Comparison of ENCODE assay signal across 20 cellular contexts in the genomic region with DNA sequence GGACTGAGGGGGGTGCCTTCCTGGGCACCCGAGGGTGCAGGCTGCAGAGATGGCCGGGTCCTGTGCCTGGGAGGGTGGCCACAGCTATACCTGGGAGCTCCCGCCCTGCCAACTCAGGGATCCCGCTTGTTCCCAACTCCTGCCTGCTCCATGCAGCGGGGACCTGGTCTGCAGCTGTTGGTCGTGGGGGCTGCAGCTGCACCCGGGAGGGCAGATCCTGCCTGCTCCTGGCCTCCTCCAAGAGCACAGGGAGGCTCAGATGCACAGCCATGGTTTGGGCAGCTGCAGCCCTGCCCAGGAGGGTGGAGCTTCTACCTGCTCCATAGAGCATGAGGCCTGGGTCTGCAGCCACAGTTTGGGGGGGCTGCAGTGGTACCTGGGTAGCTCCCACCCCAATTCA. TPM values are rescaled to one million over a fixed set of nuclear protein-coding genes. Genes with fewer than 3 reads are reported as not detected.
A peak's percentile ranks its signal among the peaks of the same experiment; 100 is the strongest.
DNase-seq lines count a peak whose midpoint lies in the region; ATAC-seq and TF ChIP-seq lines count a peak whose summit lies in the region.
"Had no signal": no experiment of that assay in that cellular context is flagged by ENCODE, and none has a peak within 500 bp of the region (broad histone marks: within the 10 kb centered on the region; RNA-seq: fewer than 3 reads in every experiment).

No MANE protein-coding gene starts in this region.

- no peak overlapping the region for H3K4me2 ChIP-seq in neural progenitor cell
- H3K4me2 ChIP-seq: A549 had no signal

- intact Hi-C loops in activated CD4-positive, alpha-beta T cell treated with anti-CD3 and anti-CD28 coated beads, Interleukin-2, amount 10 ng/mL, durations not matched to agents 24 days and 14 days (cut with micrococcal nuclease), result no loop called here

- peaks cover 4% of the 10 kb centered on the region for H3K4me1 Mint-ChIP-seq in activated CD4-positive, alpha-beta T cell treated with anti-CD3 and anti-CD28 coated beads, Interleukin-2, amount 10 ng/mL, durations not matched to agents 24 days and 14 days
- H3K4me1 Mint-ChIP-seq in neural progenitor cell, result no peaks in the 10 kb centered on the region
- H3K4me1 Mint-ChIP-seq in stimulated activated effector memory CD8-positive, alpha-beta T cell treated with anti-CD3 and anti-CD28 coated beads, Interleukin-12 subunit alpha, Interleukin-12 subunit beta, amount 100 ng/mL, for 72 hours, result no peaks in the 10 kb centered on the region
- no peaks in the 10 kb centered on the region for H3K4me1 Mint-ChIP-seq in WTC11
- H3K4me1 Mint-ChIP-seq in activated CD4-positive, alpha-beta memory T cell treated with anti-CD3 and anti-CD28 coated beads, Interleukin-2, amount 10 ng/mL, durations not matched to agents 7 days and 5 days, result no peaks in the 10 kb centered on the region

- CTCF ChIA-PET in HEK293 (lab: Yijun Ruan, JAX), result interaction anchor here (2.5 kb wide), 1 partner anchor 13 kb away, joined by 9 read pairs; a partner anchor contains a TSS
- CTCF ChIA-PET in WTC11 (lab: Charles Lee), result interaction anchor here (1.1 to 2.7 kb wide), 2 partner anchors 13 to 135 kb away, joined by 3 to 18 read pairs; a partner anchor contains a TSS
- CTCF ChIA-PET in activated CD4-positive, alpha-beta memory T cell treated with anti-CD3 and anti-CD28 coated beads, Interleukin-2, amount 10 ng/mL, durations not matched to agents 7 days and 5 days (lab: Charles Lee), result interaction anchor here (1.1 kb wide), 1 partner anchor 13 kb away, joined by 3 read pairs; no protein-coding TSS in a partner anchor

- H3K27me3 Mint-ChIP-seq in activated CD4-positive, alpha-beta T cell treated with anti-CD3 and anti-CD28 coated beads, Interleukin-2, amount 10 ng/mL, durations not matched to agents 24 days and 14 days, result peaks cover 2% of the 10 kb centered on the region
- H3K27me3 Mint-ChIP-seq in neural progenitor cell (ENCODE audit: insufficient read depth, low read depth), result peaks cover 7% of the 10 kb centered on the region
- H3K27me3 Mint-ChIP-seq in WTC11 (ENCODE audit: low read depth), result no peaks in the 10 kb centered on the region; the same call in 1 of the 2 replicates
- no peaks in the 10 kb centered on the region for H3K27me3 Mint-ChIP-seq in activated CD4-positive, alpha-beta memory T cell treated with anti-CD3 and anti-CD28 coated beads, Interleukin-2, amount 10 ng/mL, durations not matched to agents 7 days and 5 days
- H3K27me3 Mint-ChIP-seq: CD4-positive, alpha-beta T cell had no signal

- H3K4me1 ChIP-seq in HEK293 (ENCODE audit: control insufficient read depth, insufficient read depth, low read length), result no peaks in the 10 kb centered on the region
- no peaks in the 10 kb centered on the region for H3K4me1 ChIP-seq in neural progenitor cell
- H3K4me1 ChIP-seq: A549, Caco-2 had no signal

- H3K27me3 ChIP-seq in neural progenitor cell, result no peaks in the 10 kb centered on the region

- ATAC-seq in stimulated activated effector memory CD8-positive, alpha-beta T cell treated with anti-CD3 and anti-CD28 coated beads, Interleukin-12 subunit alpha, Interleukin-12 subunit beta, amount 100 ng/mL, for 72 hours, result peak; percentile 24
- no peak for ATAC-seq in HG02759 (IDR thresholded peaks at IDR 0.05; ENCODE audit: unreplicated experiment)
- no peak for ATAC-seq in WTC11
- ATAC-seq: A549, HCT116 had no signal

- H2AFZ ChIP-seq in neural progenitor cell (replicated peaks), result no peak overlapping the region

- POLR2A ChIA-PET in HEK293 (lab: Yijun Ruan, JAX), result interaction anchor here (1.4 kb wide), 1 partner anchor 13 kb away, joined by 4 read pairs; a partner anchor contains a TSS
- POLR2A ChIA-PET in WTC11 (lab: Charles Lee), result no interaction called here
- POLR2A ChIA-PET in activated CD4-positive, alpha-beta memory T cell treated with anti-CD3 and anti-CD28 coated beads, Interleukin-2, amount 10 ng/mL, durations not matched to agents 7 days and 5 days (lab: Charles Lee), result no interaction called here

- H3K27ac ChIP-seq in HEK293 (ENCODE audit: extremely low read depth, low read depth, low read length) (no peak overlapping the region), neural progenitor cell (no peak overlapping the region)
- H3K27ac ChIP-seq: 22Rv1, A549, C4-2B had no signal

- H3K9me3 Mint-ChIP-seq in activated CD4-positive, alpha-beta T cell treated with anti-CD3 and anti-CD28 coated beads, Interleukin-2, amount 10 ng/mL, durations not matched to agents 24 days and 14 days, result no peaks in the 10 kb centered on the region
- H3K9me3 Mint-ChIP-seq in neural progenitor cell (peaks cover 9% of the 10 kb centered on the region), WTC11 (peaks cover 11% of the 10 kb centered on the region)
- no peaks in the 10 kb centered on the region for H3K9me3 Mint-ChIP-seq in stimulated activated effector memory CD8-positive, alpha-beta T cell treated with anti-CD3 and anti-CD28 coated beads, Interleukin-12 subunit alpha, Interleukin-12 subunit beta, amount 100 ng/mL, for 72 hours
- no peaks in the 10 kb centered on the region for H3K9me3 Mint-ChIP-seq in activated CD4-positive, alpha-beta memory T cell treated with anti-CD3 and anti-CD28 coated beads, Interleukin-2, amount 10 ng/mL, durations not matched to agents 7 days and 5 days
- H3K9me3 Mint-ChIP-seq: CD4-positive, alpha-beta T cell had no signal

- no peaks in the 10 kb centered on the region for H4K20me1 ChIP-seq in neural progenitor cell (ENCODE audit: low read depth)

- no peak overlapping the region for H3K9ac ChIP-seq in neural progenitor cell

- no peaks in the 10 kb centered on the region for H3K79me2 ChIP-seq in neural progenitor cell (ENCODE audit: low read depth)

- H3K36me3 ChIP-seq in HEK293 (ENCODE audit: control insufficient read depth in 2 of 2, insufficient read depth in 1 of 2, low read length in 2 of 2), result no peaks in the 10 kb centered on the region
- no peaks in the 10 kb centered on the region for H3K36me3 ChIP-seq in neural progenitor cell

- H3K4me3 ChIP-seq in HEK293 (ENCODE audit: low read depth, low read length) (no peak overlapping the region), neural progenitor cell (no peak overlapping the region)
- H3K4me3 ChIP-seq: A549 had no signal

- H3K4me3 Mint-ChIP-seq in activated CD4-positive, alpha-beta T cell treated with anti-CD3 and anti-CD28 coated beads, Interleukin-2, amount 10 ng/mL, durations not matched to agents 24 days and 14 days, result no peak overlapping the region
- H3K4me3 Mint-ChIP-seq in neural progenitor cell (peak overlapping the region; percentile 33), WTC11 (no peak overlapping the region)
- no peak overlapping the region for H3K4me3 Mint-ChIP-seq in stimulated activated effector memory CD8-positive, alpha-beta T cell treated with anti-CD3 and anti-CD28 coated beads, Interleukin-12 subunit alpha, Interleukin-12 subunit beta, amount 100 ng/mL, for 72 hours
- no peak overlapping the region for H3K4me3 Mint-ChIP-seq in activated CD4-positive, alpha-beta memory T cell treated with anti-CD3 and anti-CD28 coated beads, Interleukin-2, amount 10 ng/mL, durations not matched to agents 7 days and 5 days
- H3K4me3 Mint-ChIP-seq: CD4-positive, alpha-beta T cell had no signal

- no peak overlapping the region for H3K27ac Mint-ChIP-seq in activated CD4-positive, alpha-beta T cell treated with anti-CD3 and anti-CD28 coated beads, Interleukin-2, amount 10 ng/mL, durations not matched to agents 24 days and 14 days
- H3K27ac Mint-ChIP-seq in neural progenitor cell, result no peak overlapping the region
- H3K27ac Mint-ChIP-seq in stimulated activated effector memory CD8-positive, alpha-beta T cell treated with anti-CD3 and anti-CD28 coated beads, Interleukin-12 subunit alpha, Interleukin-12 subunit beta, amount 100 ng/mL, for 72 hours, result no peak overlapping the region
- no peak overlapping the region for H3K27ac Mint-ChIP-seq in WTC11
- no peak overlapping the region for H3K27ac Mint-ChIP-seq in activated CD4-positive, alpha-beta memory T cell treated with anti-CD3 and anti-CD28 coated beads, Interleukin-2, amount 10 ng/mL, durations not matched to agents 7 days and 5 days
- H3K27ac Mint-ChIP-seq: CD4-positive, alpha-beta T cell had no signal

- H3K9me3 ChIP-seq in HEK293 (ENCODE audit: control insufficient read depth, insufficient read depth, low read depth, low read length), result no peaks in the 10 kb centered on the region
- no peaks in the 10 kb centered on the region for H3K9me3 ChIP-seq in neural progenitor cell (ENCODE audit: low read depth)
- H3K9me3 ChIP-seq: A549 had no signal

- H3F3A ChIP-seq in neural progenitor cell (ENCODE audit: low read depth), result no peaks in the 10 kb centered on the region

- peak; percentile 45 for DNase-seq in activated CD4-positive, alpha-beta T cell treated with anti-CD3 and anti-CD28 coated beads, Interleukin-2, amount 10 ng/mL, durations not matched to agents 24 days and 14 days
- no peak for DNase-seq in activated CD4-positive, alpha-beta T cell treated with anti-CD3 and anti-CD28 coated beads for 4 hours
- DNase-seq in neural progenitor cell (ENCODE audit: low spot score) (no peak), WTC11 (ENCODE audit: low spot score) (no peak)
- peak in 1 of 2 donors; percentile 23 for DNase-seq in stimulated activated effector memory CD8-positive, alpha-beta T cell treated with anti-CD3 and anti-CD28 coated beads, Interleukin-12 subunit alpha, Interleukin-12 subunit beta, amount 100 ng/mL, for 72 hours (ENCODE audit: low spot score in 2 of 2)
- no peak for DNase-seq in activated CD4-positive, alpha-beta memory T cell treated with anti-CD3 and anti-CD28 coated beads, Interleukin-2, amount 10 ng/mL, durations not matched to agents 7 days and 5 days
- DNase-seq: AML-193; Caco-2; CD4-positive, alpha-beta T cell; DMS79; GDM1; GOT3; H7 had no signal

- peaks cover 2% of the 10 kb centered on the region for H3K36me3 Mint-ChIP-seq in activated CD4-positive, alpha-beta T cell treated with anti-CD3 and anti-CD28 coated beads, Interleukin-2, amount 10 ng/mL, durations not matched to agents 24 days and 14 days (ENCODE audit: low read depth)
- H3K36me3 Mint-ChIP-seq in neural progenitor cell, result no peaks in the 10 kb centered on the region
- H3K36me3 Mint-ChIP-seq in stimulated activated effector memory CD8-positive, alpha-beta T cell treated with anti-CD3 and anti-CD28 coated beads, Interleukin-12 subunit alpha, Interleukin-12 subunit beta, amount 100 ng/mL, for 72 hours, result no peaks in the 10 kb centered on the region
- peaks cover 6% of the 10 kb centered on the region; the same call in 1 of the 2 replicates for H3K36me3 Mint-ChIP-seq in WTC11
- no peaks in the 10 kb centered on the region for H3K36me3 Mint-ChIP-seq in activated CD4-positive, alpha-beta memory T cell treated with anti-CD3 and anti-CD28 coated beads, Interleukin-2, amount 10 ng/mL, durations not matched to agents 7 days and 5 days (ENCODE audit: low read depth)

- TF ChIP-seq CTCF in HEK293 (tag by site-specific recombination; IDR thresholded peaks at IDR 0.05) (no peak), neural progenitor cell (IDR thresholded peaks at IDR 0.05) (no peak), WTC11 (IDR thresholded peaks at IDR 0.05) (no peak)

RNA-seq across cellular contexts. Expression of a gene that starts 13.3 kb away (rescaled TPM):
- 42.7 and 44.6 TPM in 2 replicates for total RNA-seq in activated CD4-positive, alpha-beta T cell treated with anti-CD3 and anti-CD28 coated beads, Interleukin-2, amount 10 ng/mL, durations not matched to agents 24 days and 14 days
- total RNA-seq in neural progenitor cell (ENCODE audit: low replicate concordance), result 43.1 and 45.9 TPM in 2 replicates
- 26.4 to 33.5 TPM (median 29.3 TPM) in 3 replicates for total RNA-seq in WTC11 (2021)
- 10 to 100 TPM; 26.2 to 28.5 TPM for total RNA-seq in activated CD4-positive, alpha-beta memory T cell treated with anti-CD3 and anti-CD28 coated beads, Interleukin-2, amount 10 ng/mL, durations not matched to agents 7 days and 5 days

RNA-seq across cellular contexts. Expression of a gene that starts 49.0 kb away (rescaled TPM):
- total RNA-seq in activated CD4-positive, alpha-beta T cell treated with anti-CD3 and anti-CD28 coated beads, Interleukin-2, amount 10 ng/mL, durations not matched to agents 24 days and 14 days, result 13.0 and 17.0 TPM in 2 replicates
- total RNA-seq in neural progenitor cell (ENCODE audit: low replicate concordance) (0.46 and 1.6 TPM in 2 replicates), WTC11 (2021) (1.9 to 2.8 TPM (median 2.3 TPM) in 3 replicates)
- 10 to 100 TPM; 29.7 to 33.3 TPM for total RNA-seq in activated CD4-positive, alpha-beta memory T cell treated with anti-CD3 and anti-CD28 coated beads, Interleukin-2, amount 10 ng/mL, durations not matched to agents 7 days and 5 days
- total RNA-seq: HT-29 had no signal

RNA-seq across cellular contexts. Expression of a gene that starts 50.5 kb away (rescaled TPM):
- total RNA-seq in activated CD4-positive, alpha-beta T cell treated with anti-CD3 and anti-CD28 coated beads, Interleukin-2, amount 10 ng/mL, durations not matched to agents 24 days and 14 days, result 126 TPM in 2 replicates
- total RNA-seq in neural progenitor cell (ENCODE audit: low replicate concordance), result 93.7 and 97.2 TPM in 2 replicates
- total RNA-seq in WTC11 (2021), result 105 to 115 TPM (median 107 TPM) in 3 replicates
- total RNA-seq in activated CD4-positive, alpha-beta memory T cell treated with anti-CD3 and anti-CD28 coated beads, Interleukin-2, amount 10 ng/mL, durations not matched to agents 7 days and 5 days, result 10 to 100 TPM; 42.2 to 44.7 TPM
